ENCODE assay signal across 8 cellular contexts in genomic region chr10:71837085-71837827, GRCh38. TPM values are rescaled to one million over a fixed set of nuclear protein-coding genes. Genes with fewer than 3 reads are reported as not detected.
A peak's percentile ranks its signal among the peaks of the same experiment; 100 is the strongest.
DNase-seq lines count a peak whose midpoint lies in the region; ATAC-seq and TF ChIP-seq lines count a peak whose summit lies in the region.

No MANE protein-coding gene starts in this region.

- H3K36me3 Mint-ChIP-seq in WTC11: peaks cover 9% of the 10 kb centered on the region; the same call in 1 of the 2 replicates

- no peaks in the 10 kb centered on the region for H3K9me3 ChIP-seq in hepatocyte (ENCODE audit: low read depth)
- no peaks in the 10 kb centered on the region for H3K9me3 ChIP-seq in suprapubic skin

- H3K4me3 ChIP-seq in hepatocyte (no peak overlapping the region), suprapubic skin (no peak overlapping the region)

- no peaks in the 10 kb centered on the region for H3K9me3 Mint-ChIP-seq in WTC11

- peak; percentile 34; the same call in 1 of the 2 replicates for TF ChIP-seq CTCF in WTC11 (IDR thresholded peaks at IDR 0.05)
- peak; percentile 31 for TF ChIP-seq CTCF in hepatocyte (IDR thresholded peaks at IDR 0.05; ENCODE audit: poor library complexity)
- peak in 1 of 2 donors; percentile 20 for TF ChIP-seq CTCF in suprapubic skin (IDR thresholded peaks at IDR 0.05)

- ATAC-seq in WTC11 (peak; percentile 74), HG03196 (IDR thresholded peaks at IDR 0.05; ENCODE audit: unreplicated experiment) (no peak), GM21723 (IDR thresholded peaks at IDR 0.05; ENCODE audit: unreplicated experiment) (no peak)

- TF ChIP-seq EP300 in suprapubic skin (IDR thresholded peaks at IDR 0.05): no peak

- H3K27me3 ChIP-seq in hepatocyte (no peaks in the 10 kb centered on the region), suprapubic skin (no peaks in the 10 kb centered on the region)

- no peaks in the 10 kb centered on the region for H3K27me3 Mint-ChIP-seq in WTC11 (ENCODE audit: low read depth)

- peaks cover 98% of the 10 kb centered on the region for H3K79me2 ChIP-seq in hepatocyte

- peak overlapping the region; percentile 66 for H3K27ac ChIP-seq in hepatocyte
- peak overlapping the region; percentile 72 for H3K27ac ChIP-seq in suprapubic skin

- 69% methylated on average over 17 of the region's 17 CpGs for WGBS in hepatocyte (ENCODE audit: low lambda C conversion rate, missing lambda C conversion rate)
- 63% methylated on average over 17 of the region's 17 CpGs for WGBS in suprapubic skin

- POLR2A ChIA-PET in WTC11 (lab: Charles Lee): interaction anchor here (0.5 to 1.0 kb wide), 2 partner anchors 56 to 59 kb away, joined by 3 to 9 read pairs; no protein-coding TSS in a partner anchor

- H2AFZ ChIP-seq in hepatocyte: no peak overlapping the region

- peak overlapping the region; percentile 96 for H3K27ac Mint-ChIP-seq in WTC11

- no peak overlapping the region for H3K4me2 ChIP-seq in hepatocyte

- peaks cover 53% of the 10 kb centered on the region for H3K4me1 Mint-ChIP-seq in WTC11

- H3K36me3 ChIP-seq in hepatocyte (replicated peaks; ENCODE audit: insufficient read depth, low read depth): no peaks in the 10 kb centered on the region
- H3K36me3 ChIP-seq in suprapubic skin: peaks cover 13% of the 10 kb centered on the region

- TF ChIP-seq POLR2A in suprapubic skin (IDR thresholded peaks at IDR 0.05): no peak

- peak; percentile 21 for DNase-seq in DMS53 (lab: John Stamatoyannopoulos, UW)
- no peak for DNase-seq in DMS53 treated with DMSO at 0.1 percent for 48 hours (lab: John Stamatoyannopoulos, UW; ENCODE audit: unreplicated experiment)
- DNase-seq in WTC11 (ENCODE audit: low spot score): peak; percentile 55
- DNase-seq in hepatocyte (ENCODE audit: low spot score): no peak
- peak in 1 of 2 donors; percentile 44 for DNase-seq in suprapubic skin (ENCODE audit: low spot score in 2 of 2)
- no peak for DNase-seq in stimulated activated CD4-positive, alpha-beta T cell treated with anti-CD3 and anti-CD28 coated beads, Interleukin-15, amount 100 ng/mL, for 24 hours

- CTCF ChIA-PET in WTC11 (lab: Charles Lee): interaction anchor here (0.6 to 9.7 kb wide), 17 partner anchors 11 to 378 kb away, joined by 3 to 133 read pairs (median 5); partner anchors contain the start of gene PSAP

- H3K4me1 ChIP-seq in hepatocyte (ENCODE audit: insufficient read depth) (peaks cover 46% of the 10 kb centered on the region), suprapubic skin (peaks cover 78% of the 10 kb centered on the region)

- H3K9me2 ChIP-seq in hepatocyte (replicated peaks; ENCODE audit: insufficient read depth): no peaks in the 10 kb centered on the region

- peaks cover 97% of the 10 kb centered on the region for H4K20me1 ChIP-seq in hepatocyte (ENCODE audit: insufficient read depth, poor library complexity, severe bottlenecking)

- H3K4me3 Mint-ChIP-seq in WTC11: no peak overlapping the region

TF ChIP-seq in WTC11, 78 proteins besides CTCF, POLR2A, EP300 and RAD21:
- TF ChIP-seq GABPB1 (CRISPR knock-in tag; IDR thresholded peaks at IDR 0.05) (peak; percentile 74), NFATC4 (CRISPR knock-in tag; IDR thresholded peaks at IDR 0.05) (no peak)
TF ChIP-seq in WTC11: peak in this region for 1.

RNA-seq across cellular contexts. Expression of gene PSAP, which starts 13.8 kb away (rescaled TPM):
- total RNA-seq in WTC11 (2021) (397 to 474 TPM (median 462 TPM) in 3 replicates), hepatocyte (686 and 732 TPM in 2 replicates), suprapubic skin (100 to 1,000 TPM; 391 to 548 (median 468) TPM)
- polyA plus RNA-seq in hepatocyte: 954 and 987 TPM in 2 replicates

Comparison
In these comparisons a context has a peak if more than half of its experiments do, and no peak if none do; other contexts are left out.
1. DNase-seq: peak in DMS53 (single experiment) and WTC11 (single experiment); none in DMS53 treated with DMSO at 0.1 percent for 48 hours (single experiment), hepatocyte (single experiment) and stimulated activated CD4-positive, alpha-beta T cell treated with anti-CD3 and anti-CD28 coated beads, Interleukin-15, amount 100 ng/mL, for 24 hours (single experiment).